ENCODE assay signal across 8 cellular contexts in the genomic region with DNA sequence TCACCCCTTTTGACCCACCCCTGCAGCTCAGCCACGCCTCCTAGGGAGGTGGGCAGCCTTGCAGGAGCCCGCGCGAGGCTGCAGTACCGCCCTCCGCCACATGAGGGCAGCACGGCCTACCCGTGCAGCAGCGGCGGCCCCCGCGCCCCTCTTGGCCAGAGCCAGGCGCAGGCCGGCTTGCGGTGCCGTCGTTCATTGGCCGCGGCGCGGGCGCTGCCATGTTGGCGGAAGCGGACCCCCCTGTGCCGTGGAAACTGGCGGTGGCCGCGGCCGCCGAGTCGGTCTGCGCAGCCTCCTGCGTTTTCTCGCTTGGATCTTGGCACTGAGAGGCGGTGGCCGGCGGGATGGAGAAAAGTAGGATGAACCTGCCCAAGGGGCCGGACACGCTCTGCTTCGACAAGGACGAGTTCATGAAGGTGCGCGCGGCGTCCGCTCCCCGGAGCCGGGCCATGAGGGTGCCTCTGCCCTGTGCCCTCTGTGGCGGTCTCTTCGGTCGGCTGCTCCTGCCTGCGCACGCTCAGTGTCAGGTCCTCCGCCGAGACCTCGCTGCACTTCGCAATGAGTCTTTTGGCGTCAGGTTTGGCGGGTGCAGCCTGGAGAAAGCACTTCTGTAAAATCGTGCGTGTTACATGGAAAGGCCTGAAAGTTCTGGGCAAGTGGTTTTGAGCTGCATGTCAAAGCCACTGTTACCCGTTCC. TPM values are rescaled to one million over a fixed set of nuclear protein-coding genes. Genes with fewer than 3 reads are reported as not detected.
DNase-seq lines count a peak whose midpoint lies in the region; ATAC-seq, FAIRE-seq and TF ChIP-seq lines count a peak whose summit lies in the region.

A gene with protein sequence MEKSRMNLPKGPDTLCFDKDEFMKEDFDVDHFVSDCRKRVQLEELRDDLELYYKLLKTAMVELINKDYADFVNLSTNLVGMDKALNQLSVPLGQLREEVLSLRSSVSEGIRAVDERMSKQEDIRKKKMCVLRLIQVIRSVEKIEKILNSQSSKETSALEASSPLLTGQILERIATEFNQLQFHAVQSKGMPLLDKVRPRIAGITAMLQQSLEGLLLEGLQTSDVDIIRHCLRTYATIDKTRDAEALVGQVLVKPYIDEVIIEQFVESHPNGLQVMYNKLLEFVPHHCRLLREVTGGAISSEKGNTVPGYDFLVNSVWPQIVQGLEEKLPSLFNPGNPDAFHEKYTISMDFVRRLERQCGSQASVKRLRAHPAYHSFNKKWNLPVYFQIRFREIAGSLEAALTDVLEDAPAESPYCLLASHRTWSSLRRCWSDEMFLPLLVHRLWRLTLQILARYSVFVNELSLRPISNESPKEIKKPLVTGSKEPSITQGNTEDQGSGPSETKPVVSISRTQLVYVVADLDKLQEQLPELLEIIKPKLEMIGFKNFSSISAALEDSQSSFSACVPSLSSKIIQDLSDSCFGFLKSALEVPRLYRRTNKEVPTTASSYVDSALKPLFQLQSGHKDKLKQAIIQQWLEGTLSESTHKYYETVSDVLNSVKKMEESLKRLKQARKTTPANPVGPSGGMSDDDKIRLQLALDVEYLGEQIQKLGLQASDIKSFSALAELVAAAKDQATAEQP (plus strand): TSS at position 219 of the 697 bp plus-strand sequence. CDS start 126 bp downstream, at position 345.

- H3K9me3 ChIP-seq in keratinocyte (ENCODE audit: control insufficient read depth, low read depth, low read length): no peaks in the 10 kb centered on the region

- peak within 1 kb of the TSS; percentile 72 to 98 (median 77) for H3K4me3 ChIP-seq in keratinocyte (ENCODE audit: control insufficient read depth in 2 of 3, extremely low read depth in 1 of 3, insufficient read depth in 2 of 3, low read depth in 1 of 3, low read length in 3 of 3)

- H3K9me1 ChIP-seq in keratinocyte (ENCODE audit: control insufficient read depth, extremely low read depth, insufficient read depth, low read length): peaks cover 4% of the 10 kb centered on the region

- FAIRE-seq in keratinocyte (lab: Jason Lieb, UNC): no peak

- H3K4me2 ChIP-seq in keratinocyte (ENCODE audit: control insufficient read depth, extremely low read depth, insufficient read depth, low read depth, low read length): peak within 1 kb of the TSS; percentile 98

- DNase-seq in AG20443 (ENCODE audit: low spot score) (peak; percentile 99), NCI-H345 (lab: John Stamatoyannopoulos, UW) (peak; percentile 94), cerebellar cortex (ENCODE audit: low spot score) (peak; percentile 88), keratinocyte (ENCODE audit: low read depth, low spot score) (peak; percentile 55)
- DNase-seq in stimulated activated CD4-positive, alpha-beta T cell treated with anti-CD3 and anti-CD28 coated beads, Interleukin-15, amount 100 ng/mL, for 24 hours: peak; percentile 98

- H4K20me1 ChIP-seq in keratinocyte (ENCODE audit: control insufficient read depth, extremely low read depth, insufficient read depth, low read length): peaks cover 2% of the 10 kb centered on the region

- ATAC-seq in GM19023 (IDR thresholded peaks at IDR 0.05; ENCODE audit: unreplicated experiment): peak; percentile 96
- peak; percentile 97 for ATAC-seq in HG03280 (IDR thresholded peaks at IDR 0.05; ENCODE audit: unreplicated experiment)
- ATAC-seq in activated CD4-positive, CD25-positive, alpha-beta regulatory T cell treated with anti-CD3 and anti-CD28 coated beads, Interleukin-2, amount 50 U/mL, for 24 hours: peak; percentile 94 to 95

- peak; percentile 90 to 99 (median 99) for TF ChIP-seq CTCF in keratinocyte (optimal IDR thresholded peaks at IDR 0.05 in 1 of 3, IDR thresholded peaks at IDR 0.05 in 1 of 3, conservative IDR thresholded peaks at IDR 0.05 in 1 of 3; ENCODE audit: extremely low read depth in 1 of 3, insufficient read depth in 2 of 3, low read length in 3 of 3)

- H2AFZ ChIP-seq in keratinocyte (ENCODE audit: control insufficient read depth, low read length): peak within 1 kb of the TSS; percentile 96

- dilution Hi-C loops in keratinocyte (cut with MboI; ENCODE audit: extremely low pct_ligation_motif_present, low sequenced_read_pairs): no loop called here

- peak within 1 kb of the TSS; percentile 73 for H3K27ac ChIP-seq in keratinocyte (ENCODE audit: control insufficient read depth, insufficient read depth, low read length)

- peaks cover 22% of the 10 kb centered on the region for H3K4me1 ChIP-seq in keratinocyte (ENCODE audit: control insufficient read depth, extremely low read depth, insufficient read depth, low read length)

- H3K9ac ChIP-seq in keratinocyte (ENCODE audit: control insufficient read depth, extremely low read depth, insufficient read depth, low read length): peak within 1 kb of the TSS; percentile 89

- H3K79me2 ChIP-seq in keratinocyte (ENCODE audit: control insufficient read depth, insufficient read depth, low read length): peaks cover 48% of the 10 kb centered on the region

- peaks cover 3% of the 10 kb centered on the region in 2 experiments for H3K36me3 ChIP-seq in keratinocyte (ENCODE audit: control insufficient read depth in 2 of 2, extremely low read depth in 1 of 2, insufficient read depth in 2 of 2, low read length in 2 of 2)

- H3K27me3 ChIP-seq in keratinocyte (ENCODE audit: control insufficient read depth, extremely low read depth, insufficient read depth, low read length): peaks cover 13% of the 10 kb centered on the region

RNA-seq across cellular contexts. Expression of the gene that starts here (rescaled TPM):
- 14.3 to 19.3 TPM (median 18.6 TPM) in 3 replicates for polyA plus RNA-seq in keratinocyte
- polyA plus RNA-seq in keratinocyte (2011; ENCODE audit: low read depth): 58.7 TPM
- 12.3 and 19.7 TPM in 2 replicates for polyA plus RNA-seq in keratinocyte (2011; cell fraction: cytosol; rRNA removed)
- polyA plus RNA-seq in keratinocyte (2011; cell fraction: nucleus; rRNA removed): 23.8 and 24.9 TPM in 2 replicates
- 12.2 and 14.5 TPM in 2 replicates for polyA plus RNA-seq in keratinocyte (2012; ENCODE audit: low replicate concordance)
- polyA minus RNA-seq in keratinocyte: 7.1 to 21.2 TPM (median 17.2 TPM) in 3 replicates
- 9.6 TPM for polyA minus RNA-seq in keratinocyte (2011; cell fraction: cytosol; rRNA and poly(A)+ RNA removed)
- 12.8 and 20.5 TPM in 2 replicates for polyA minus RNA-seq in keratinocyte (2011; cell fraction: nucleus; rRNA and poly(A)+ RNA removed)

Comparison
In these comparisons a context has a peak if more than half of its experiments do, and no peak if none do; other contexts are left out.
1. Peak in every context shown above with its lines: DNase-seq, ATAC-seq, H3K4me3 ChIP-seq and H3K27ac ChIP-seq.